ENCODE assay signal across 8 cellular contexts in genomic region chr13:99258210-99258860, GRCh38. TPM values are rescaled to one million over a fixed set of nuclear protein-coding genes. Genes with fewer than 3 reads are reported as not detected.
A peak's percentile ranks its signal among the peaks of the same experiment; 100 is the strongest.
DNase-seq lines count a peak whose midpoint lies in the region; ATAC-seq and TF ChIP-seq lines count a peak whose summit lies in the region.

TSS of gene GPR18 (minus strand) at chr13:99258379. CDS start at chr13:99255872, 2,507 bp downstream.

- peak within 1 kb of the TSS; percentile 88 for H3K4me3 Mint-ChIP-seq in activated T-helper 1 cell treated with anti-CD3 and anti-CD28 coated beads, Interleukin-12 subunit alpha, Interleukin-12 subunit beta, Interleukin-2, Interleukin-4 antibody, amounts not matched to agents 30 ng/mL and 10 ng/mL and 1 ng/mL, durations not matched to agents 14 hours and 24 hours and 36 hours

- peaks cover 66% of the 10 kb centered on the region for H3K4me1 Mint-ChIP-seq in activated T-helper 1 cell treated with anti-CD3 and anti-CD28 coated beads, Interleukin-12 subunit alpha, Interleukin-12 subunit beta, Interleukin-2, Interleukin-4 antibody, amounts not matched to agents 30 ng/mL and 10 ng/mL and 1 ng/mL, durations not matched to agents 14 hours and 24 hours and 36 hours (ENCODE audit: low read depth)

- H3K4me3 ChIP-seq in hepatocyte = no peak within 1 kb of the TSS
- H3K4me3 ChIP-seq in ascending aorta = no peak within 1 kb of the TSS

- H3K9me3 Mint-ChIP-seq in activated T-helper 1 cell treated with anti-CD3 and anti-CD28 coated beads, Interleukin-12 subunit alpha, Interleukin-12 subunit beta, Interleukin-2, Interleukin-4 antibody, amounts not matched to agents 30 ng/mL and 10 ng/mL and 1 ng/mL, durations not matched to agents 14 hours and 24 hours and 36 hours = no peaks in the 10 kb centered on the region

- WGBS in hepatocyte (ENCODE audit: low lambda C conversion rate, missing lambda C conversion rate) = 90% methylated on average over 4 of the region's 4 CpGs

- no peak within 1 kb of the TSS for H2AFZ ChIP-seq in hepatocyte

- intact Hi-C loops in activated T-helper 1 cell treated with anti-CD3 and anti-CD28 coated beads, Interleukin-12 subunit alpha, Interleukin-12 subunit beta, Interleukin-2, Interleukin-4 antibody, amounts not matched to agents 30 ng/mL and 10 ng/mL and 1 ng/mL, durations not matched to agents 14 hours and 24 hours and 36 hours (cut with micrococcal nuclease) = loop anchor here (1.0 to 5.0 kb wide), 11 partner anchors 8 to 406 kb away; partner anchors contain the start of gene CLYBL
- intact Hi-C loops in ascending aorta (cut with DNase I) = no loop called here

- peak; percentile 83 for ATAC-seq in GM19438 (IDR thresholded peaks at IDR 0.05; ENCODE audit: low read depth, unreplicated experiment)
- ATAC-seq in HG03342 (IDR thresholded peaks at IDR 0.05; ENCODE audit: unreplicated experiment) = peak; percentile 84

- H3K36me3 Mint-ChIP-seq in activated T-helper 1 cell treated with anti-CD3 and anti-CD28 coated beads, Interleukin-12 subunit alpha, Interleukin-12 subunit beta, Interleukin-2, Interleukin-4 antibody, amounts not matched to agents 30 ng/mL and 10 ng/mL and 1 ng/mL, durations not matched to agents 14 hours and 24 hours and 36 hours (ENCODE audit: low read depth) = peaks cover 42% of the 10 kb centered on the region

- no peaks in the 10 kb centered on the region for H4K20me1 ChIP-seq in hepatocyte (ENCODE audit: insufficient read depth, poor library complexity, severe bottlenecking)

- H3K9me3 ChIP-seq in hepatocyte (ENCODE audit: low read depth) = no peaks in the 10 kb centered on the region
- no peaks in the 10 kb centered on the region for H3K9me3 ChIP-seq in ascending aorta

- no peaks in the 10 kb centered on the region for H3K36me3 ChIP-seq in hepatocyte (replicated peaks; ENCODE audit: insufficient read depth, low read depth)
- H3K36me3 ChIP-seq in ascending aorta = peaks cover 0 to 3% of the 10 kb centered on the region in 2 donors

- no peaks in the 10 kb centered on the region for H3K4me1 ChIP-seq in hepatocyte (ENCODE audit: insufficient read depth)
- peaks cover 0 to 2% of the 10 kb centered on the region in 2 donors for H3K4me1 ChIP-seq in ascending aorta

- peak within 1 kb of the TSS; percentile 89 for H3K27ac Mint-ChIP-seq in activated T-helper 1 cell treated with anti-CD3 and anti-CD28 coated beads, Interleukin-12 subunit alpha, Interleukin-12 subunit beta, Interleukin-2, Interleukin-4 antibody, amounts not matched to agents 30 ng/mL and 10 ng/mL and 1 ng/mL, durations not matched to agents 14 hours and 24 hours and 36 hours

- H3K27me3 ChIP-seq in hepatocyte (no peaks in the 10 kb centered on the region), ascending aorta (no peaks in the 10 kb centered on the region)

- DNase-seq in CD1c-positive myeloid dendritic cell (ENCODE audit: extremely low spot score) (peak; percentile 81), occipital lobe (lab: John Stamatoyannopoulos, UW) (no peak), hepatocyte (ENCODE audit: low spot score) (no peak), ascending aorta (ENCODE audit: low spot score in 2 of 2) (no peak), ureter (ENCODE audit: low spot score) (no peak)
- no peak for DNase-seq in activated T-helper 1 cell treated with anti-CD3 and anti-CD28 coated beads, Interleukin-12 subunit alpha, Interleukin-12 subunit beta, Interleukin-2, Interleukin-4 antibody, amounts not matched to agents 30 ng/mL and 10 ng/mL and 1 ng/mL, durations not matched to agents 14 hours and 24 hours and 36 hours (ENCODE audit: low spot score)

- TF ChIP-seq CTCF in hepatocyte (IDR thresholded peaks at IDR 0.05; ENCODE audit: poor library complexity) (no peak), ascending aorta (IDR thresholded peaks at IDR 0.05) (no peak)

- no peaks in the 10 kb centered on the region for H3K9me2 ChIP-seq in hepatocyte (replicated peaks; ENCODE audit: insufficient read depth)

- H3K27ac ChIP-seq in hepatocyte (no peak within 1 kb of the TSS), ascending aorta (no peak within 1 kb of the TSS)

- no peak within 1 kb of the TSS for H3K4me2 ChIP-seq in hepatocyte

- peaks cover 3% of the 10 kb centered on the region for H3K79me2 ChIP-seq in hepatocyte

- H3K27me3 Mint-ChIP-seq in activated T-helper 1 cell treated with anti-CD3 and anti-CD28 coated beads, Interleukin-12 subunit alpha, Interleukin-12 subunit beta, Interleukin-2, Interleukin-4 antibody, amounts not matched to agents 30 ng/mL and 10 ng/mL and 1 ng/mL, durations not matched to agents 14 hours and 24 hours and 36 hours (ENCODE audit: insufficient read depth) = no peaks in the 10 kb centered on the region

RNA-seq across cellular contexts. Expression of gene GPR18, which starts in this region (rescaled TPM):
- total RNA-seq in activated T-helper 1 cell treated with anti-CD3 and anti-CD28 coated beads, Interleukin-12 subunit alpha, Interleukin-12 subunit beta, Interleukin-2, Interleukin-4 antibody, amounts not matched to agents 30 ng/mL and 10 ng/mL and 1 ng/mL, durations not matched to agents 14 hours and 24 hours and 36 hours = 12.0 and 15.9 TPM in 2 replicates
- total RNA-seq in occipital lobe (not detected), hepatocyte (not detected in 2 replicates), ascending aorta (not detected), ureter (0.26 TPM)
- polyA plus RNA-seq in hepatocyte = 0.35 TPM in 1 of 2 replicates, not detected in the other

Comparison
In these comparisons a context has a peak if more than half of its experiments do, and no peak if none do; other contexts are left out.
1. RNA of gene GPR18 (total RNA-seq): 12.0 to 15.9 TPM in activated T-helper 1 cell treated with anti-CD3 and anti-CD28 coated beads, Interleukin-12 subunit alpha, Interleukin-12 subunit beta, Interleukin-2, Interleukin-4 antibody, amounts not matched to agents 30 ng/mL and 10 ng/mL and 1 ng/mL, durations not matched to agents 14 hours and 24 hours and 36 hours; 0.26 TPM in ureter (single experiment), not detected in occipital lobe (single experiment), not detected in hepatocyte and not detected in ascending aorta (single experiment); every median in the first group is over 10 times any median in the second.